In genomic region chr10:31650010-31650409, GRCh38 we compare ENCODE assay signal across 9 cellular contexts.
DNase-seq lines count a peak whose midpoint lies in the region; ATAC-seq and TF ChIP-seq lines count a peak whose summit lies in the region.
"Had no signal": no experiment of that assay in that cellular context is flagged by ENCODE, and none has a peak within 500 bp of the region (broad histone marks: within the 10 kb centered on the region; RNA-seq: fewer than 3 reads in every experiment).

No MANE protein-coding gene starts in this region.

- H3K79me2 ChIP-seq in SK-N-SH (ENCODE audit: insufficient read depth) (no peaks in the 10 kb centered on the region), mesendoderm (ENCODE audit: control insufficient read depth, insufficient read depth, low read length) (no peaks in the 10 kb centered on the region)

- H2AK5ac ChIP-seq in mesendoderm (ENCODE audit: low read length): no peak overlapping the region

- no peak overlapping the region for H2BK120ac ChIP-seq in mesendoderm (ENCODE audit: low read depth, low read length)

- peaks cover 0 to 25% of the 10 kb centered on the region in 2 experiments; a peak in 2 of 4 replicates for H3K4me1 ChIP-seq in SK-N-SH (ENCODE audit: control insufficient read depth in 1 of 2, insufficient read depth in 2 of 2, low read depth in 1 of 2, low read length in 1 of 2)
- H3K4me1 ChIP-seq in mesendoderm (ENCODE audit: control insufficient read depth, low read depth, low read length): no peaks in the 10 kb centered on the region

- H3K18ac ChIP-seq in mesendoderm (ENCODE audit: low read length): no peak overlapping the region

- H3K4me2 ChIP-seq in SK-N-SH: peak overlapping the region; percentile 59; the same call in 1 of the 2 replicates
- no peak overlapping the region for H3K4me2 ChIP-seq in mesendoderm (ENCODE audit: low read length)

- no peaks in the 10 kb centered on the region for H3K36me3 Mint-ChIP-seq in CD4-positive, alpha-beta T cell (ENCODE audit: low read depth)

- intact Hi-C loops in posterior vena cava (cut with DNase I): no loop called here
- intact Hi-C loops in CD4-positive, alpha-beta T cell (cut with DNase I, micrococcal nuclease): no loop called here

- H4K20me1 ChIP-seq in SK-N-SH (ENCODE audit: insufficient read depth): no peaks in the 10 kb centered on the region

- no peaks in the 10 kb centered on the region for H3K36me3 ChIP-seq in BJ (ENCODE audit: control insufficient read depth, insufficient read depth, low read length)
- no peaks in the 10 kb centered on the region for H3K36me3 ChIP-seq in SK-N-SH (replicated peaks in 1 of 2; ENCODE audit: control insufficient read depth in 1 of 2, insufficient read depth in 2 of 2, low read length in 1 of 2)
- no peaks in the 10 kb centered on the region for H3K36me3 ChIP-seq in mesendoderm (ENCODE audit: control insufficient read depth, insufficient read depth, low read length)

- ATAC-seq in CD4-positive, alpha-beta T cell (ENCODE audit: poor library complexity): no peak
- ATAC-seq in GM21786 (IDR thresholded peaks at IDR 0.05; ENCODE audit: unreplicated experiment): no peak

- H3K4me3 Mint-ChIP-seq in CD4-positive, alpha-beta T cell: no peak overlapping the region

- no peak overlapping the region for H2BK5ac ChIP-seq in mesendoderm (ENCODE audit: low read length)

- no peak overlapping the region for H3K23ac ChIP-seq in mesendoderm (ENCODE audit: low read length)

- H3K4ac ChIP-seq in mesendoderm (ENCODE audit: low read depth, low read length): no peak overlapping the region

- no peak for TF ChIP-seq CTCF in BJ (IDR thresholded peaks at IDR 0.05; ENCODE audit: insufficient read depth, low read depth, low read length)
- TF ChIP-seq CTCF in SK-N-SH (IDR thresholded peaks at IDR 0.05): no peak
- no peak for TF ChIP-seq CTCF in CD4-positive, alpha-beta T cell (IDR thresholded peaks at IDR 0.05)

- peaks cover 13% of the 10 kb centered on the region for H3F3A ChIP-seq in SK-N-SH (replicated peaks; ENCODE audit: insufficient read depth)

- H3K4me3 ChIP-seq in BJ (ENCODE audit: low read depth, low read length): no peak overlapping the region
- no peak overlapping the region; a peak in 1 of 4 replicates for H3K4me3 ChIP-seq in SK-N-SH (ENCODE audit: low read depth in 2 of 2, low read length in 1 of 2)
- no peak overlapping the region for H3K4me3 ChIP-seq in mesendoderm (ENCODE audit: low read length)

- H3K56ac ChIP-seq in mesendoderm (ENCODE audit: low read length): no peak overlapping the region

- no peaks in the 10 kb centered on the region for H3K9me2 ChIP-seq in SK-N-SH

- H3K9me3 Mint-ChIP-seq in CD4-positive, alpha-beta T cell: no peaks in the 10 kb centered on the region

- H4K8ac ChIP-seq in mesendoderm (ENCODE audit: low read depth, low read length): no peak overlapping the region

- DNase-seq in BJ (ENCODE audit: low read depth): peak; percentile 80
- peak; percentile 74 for DNase-seq in SK-N-SH
- DNase-seq in glomerular endothelial cell (ENCODE audit: extremely low read depth, low read depth, low spot score): peak; percentile 58
- DNase-seq in posterior vena cava (ENCODE audit: low spot score): peak; percentile 94
- no peak for DNase-seq in mesendoderm
- no peak for DNase-seq in CD4-positive, alpha-beta T cell
- no peak for DNase-seq in activated CD8-positive, alpha-beta memory T cell treated with anti-CD3 and anti-CD28 coated beads, Interleukin-2, amount 50 U/mL, for 4 hours
- DNase-seq: NCI-H524 had no signal

- CTCF ChIA-PET in BJ (lab: Yijun Ruan, JAX): no interaction called here
- CTCF ChIA-PET in SK-N-SH (lab: Yijun Ruan, JAX): no interaction called here
- CTCF ChIA-PET in CD4-positive, alpha-beta T cell (lab: Charles Lee): no interaction called here

- H4K5ac ChIP-seq in mesendoderm (ENCODE audit: low read length): no peak overlapping the region

- 4% methylated on average over 8 of the region's 8 CpGs for whole genome bisulfite sequencing in SK-N-SH (ENCODE audit: low lambda C conversion rate)
- no CpG with 5 or more reads among the region's 8 CpGs for WGBS in mesendoderm (ENCODE audit: extremely low coverage, insufficient coverage, low lambda C conversion rate)

- peak; percentile 49 for TF ChIP-seq RAD21 in SK-N-SH (IDR thresholded peaks at IDR 0.05; ENCODE audit: low read length)

- H3K79me1 ChIP-seq in mesendoderm (ENCODE audit: low read length): no peaks in the 10 kb centered on the region

- H3K27me3 ChIP-seq in BJ (ENCODE audit: control insufficient read depth, insufficient read depth, low read length) (no peaks in the 10 kb centered on the region), SK-N-SH (ENCODE audit: insufficient read depth) (no peaks in the 10 kb centered on the region), mesendoderm (ENCODE audit: insufficient read depth, low read length, poor library complexity) (no peaks in the 10 kb centered on the region)
- peaks cover 5% of the 10 kb centered on the region for H3K27me3 ChIP-seq in CD4-positive, alpha-beta T cell (ENCODE audit: control insufficient read depth, insufficient read depth, low read length)

- POLR2A ChIA-PET in BJ (lab: Charles Lee): no interaction called here
- POLR2A ChIA-PET in SK-N-SH (lab: Yijun Ruan, JAX): no interaction called here
- POLR2A ChIA-PET in CD4-positive, alpha-beta T cell (lab: Charles Lee): no interaction called here

- peak overlapping the region; percentile 57 for H2AFZ ChIP-seq in SK-N-SH (ENCODE audit: low read depth)

- peak overlapping the region; percentile 65 to 93 for H3K27ac ChIP-seq in SK-N-SH (ENCODE audit: low read depth in 2 of 2, low read length in 1 of 2)
- H3K27ac ChIP-seq in mesendoderm (ENCODE audit: low read depth, low read length): no peak overlapping the region
- no peak overlapping the region for H3K27ac ChIP-seq in CD4-positive, alpha-beta T cell (ENCODE audit: low read depth, low read length)

- no peak overlapping the region for H3K27ac Mint-ChIP-seq in CD4-positive, alpha-beta T cell

- no peak overlapping the region for H3K9ac ChIP-seq in SK-N-SH
- no peak overlapping the region for H3K9ac ChIP-seq in mesendoderm (ENCODE audit: low read length)

- peaks cover 8% of the 10 kb centered on the region for H3K27me3 Mint-ChIP-seq in CD4-positive, alpha-beta T cell

- H3K9me3 ChIP-seq in SK-N-SH: no peaks in the 10 kb centered on the region
- no peaks in the 10 kb centered on the region for H3K9me3 ChIP-seq in CD4-positive, alpha-beta T cell (ENCODE audit: control insufficient read depth, low read length)

- H2BK15ac ChIP-seq in mesendoderm (replicated peaks; ENCODE audit: low read depth): no peak overlapping the region

- TF ChIP-seq EP300 in SK-N-SH (IDR thresholded peaks at IDR 0.05; ENCODE audit: borderline replicate concordance in 1 of 2, low read depth in 1 of 2, low read length in 1 of 2): peak; percentile 30 to 96; a peak in 3 of 4 replicates

- no peaks in the 10 kb centered on the region for H3K4me1 Mint-ChIP-seq in CD4-positive, alpha-beta T cell (ENCODE audit: low read depth)

TF ChIP-seq in SK-N-SH, 30 proteins besides CTCF, POLR2A, EP300 and RAD21 (continues in another document):
- TF ChIP-seq GATA2 (CRISPR knock-in tag; IDR thresholded peaks at IDR 0.05) (peak; percentile 97), RCOR1 (IDR thresholded peaks at IDR 0.05; ENCODE audit: low read length) (peak; percentile 95), MXI1 (IDR thresholded peaks at IDR 0.05; ENCODE audit: low read depth, low read length) (peak; percentile 99), USF1 (IDR thresholded peaks at IDR 0.05; ENCODE audit: borderline replicate concordance, low read depth) (peak; percentile 78; the same call in 1 of the 2 replicates), IRF3 (IDR thresholded peaks at IDR 0.05; ENCODE audit: low read depth, low read length) (no peak), USF2 (IDR thresholded peaks at IDR 0.05; ENCODE audit: borderline replicate concordance, low read depth, low read length) (no peak), TEAD4 (IDR thresholded peaks at IDR 0.05; ENCODE audit: borderline replicate concordance, insufficient read depth) (0 out of 2 replicates have a peak, but pooled peaks have one; percentile 36), MAX (IDR thresholded peaks at IDR 0.05; ENCODE audit: low read depth) (peak; percentile 98), TCF12 (IDR thresholded peaks at IDR 0.05) (peak; percentile 55), NRF1 (IDR thresholded peaks at IDR 0.05; ENCODE audit: low read depth, low read length) (no peak), FOXJ3 (CRISPR knock-in tag; IDR thresholded peaks at IDR 0.05) (peak; percentile 91; the same call in 1 of the 2 replicates), SIN3A (IDR thresholded peaks at IDR 0.05; ENCODE audit: borderline replicate concordance, low read depth, low read length) (0 out of 2 replicates have a peak, but pooled peaks have one; percentile 40), NFIC (IDR thresholded peaks at IDR 0.05; ENCODE audit: borderline replicate concordance) (peak; percentile 59; the same call in 1 of the 2 replicates), FOXM1 (IDR thresholded peaks at IDR 0.05; ENCODE audit: low read depth) (no peak), YY1 (IDR thresholded peaks at IDR 0.05; ENCODE audit: low read depth) (peak; percentile 44; the same call in 1 of the 2 replicates)

Comparison
In these comparisons a context has a peak if more than half of its experiments do, and no peak if none do; other contexts are left out.
1. DNase-seq: peak in BJ (single experiment), SK-N-SH (single experiment), glomerular endothelial cell (single experiment) and posterior vena cava (single experiment); none in mesendoderm (single experiment), CD4-positive, alpha-beta T cell (0 of 10) and activated CD8-positive, alpha-beta memory T cell treated with anti-CD3 and anti-CD28 coated beads, Interleukin-2, amount 50 U/mL, for 4 hours (single experiment).
2. H3K27ac ChIP-seq: peak in SK-N-SH (2 of 2); none in mesendoderm (single experiment) and CD4-positive, alpha-beta T cell (single experiment).